In the genomic region with DNA sequence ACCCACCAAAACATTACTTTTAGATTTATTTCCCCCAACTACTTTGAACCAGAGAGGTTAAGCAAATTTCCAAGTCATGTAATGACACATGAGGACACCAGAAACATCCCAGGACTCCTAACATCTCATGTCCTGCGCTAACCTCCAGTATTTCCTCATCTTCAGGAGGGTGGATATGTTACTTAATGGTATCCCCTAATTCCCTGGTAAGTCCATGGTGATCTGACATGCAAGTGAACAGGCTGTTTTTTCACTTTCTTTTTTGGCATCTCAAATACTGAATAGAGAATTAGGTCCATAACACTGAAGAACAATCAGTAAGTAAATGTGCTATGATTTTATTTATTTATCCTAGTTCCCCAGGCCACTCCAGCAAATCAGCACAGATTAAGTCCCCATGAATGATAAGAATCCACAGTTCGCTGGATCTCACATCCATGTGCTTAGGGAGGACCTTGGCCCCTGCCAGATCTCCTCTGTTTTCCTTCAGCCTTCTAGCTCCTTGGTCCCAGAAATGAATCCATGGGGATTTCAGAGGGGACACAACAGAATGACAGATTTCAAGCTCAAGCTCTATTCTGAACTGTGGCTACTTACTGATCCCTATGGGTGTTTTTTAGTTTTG, we compare ENCODE assay signal across 16 cellular contexts.
DNase-seq lines count a peak whose midpoint lies in the region; ATAC-seq and TF ChIP-seq lines count a peak whose summit lies in the region.
"Had no signal": no experiment of that assay in that cellular context is flagged by ENCODE, and none has a peak within 500 bp of the region (broad histone marks: within the 10 kb centered on the region; RNA-seq: fewer than 3 reads in every experiment).

No MANE protein-coding gene starts in this region.

- H3K27ac Mint-ChIP-seq in mesothelial cell of epicardium: peak overlapping the region; percentile 55
- H3K27ac Mint-ChIP-seq: CD14-positive monocyte; CD8-positive, alpha-beta T cell had no signal

- TF ChIP-seq CTCF in mesothelial cell of epicardium (IDR thresholded peaks at IDR 0.05; ENCODE audit: unreplicated experiment) (no peak), tibial artery (IDR thresholded peaks at IDR 0.05) (no peak)

- no peaks in the 10 kb centered on the region for H3K9me3 Mint-ChIP-seq in mesothelial cell of epicardium
- H3K9me3 Mint-ChIP-seq: CD8-positive, alpha-beta T cell; H9 had no signal

- ATAC-seq in left cardiac atrium: peak; percentile 23 to 58
- ATAC-seq: CD8-positive, alpha-beta T cell had no signal

- no peaks in the 10 kb centered on the region for H3K9me3 ChIP-seq in tibial artery

- peaks cover 6% of the 10 kb centered on the region for H3K4me1 Mint-ChIP-seq in mesothelial cell of epicardium

- H3K4me3 Mint-ChIP-seq in mesothelial cell of epicardium: no peak overlapping the region
- H3K4me3 Mint-ChIP-seq: CD14-positive monocyte; CD8-positive, alpha-beta T cell; H9 had no signal

- no peaks in the 10 kb centered on the region for H3K36me3 Mint-ChIP-seq in mesothelial cell of epicardium
- H3K36me3 Mint-ChIP-seq: CD14-positive monocyte; CD8-positive, alpha-beta T cell had no signal

- no peaks in the 10 kb centered on the region for H3K4me1 ChIP-seq in tibial artery

- H3K36me3 ChIP-seq in tibial artery: no peaks in the 10 kb centered on the region

- no peaks in the 10 kb centered on the region for H3K27me3 ChIP-seq in tibial artery

- H3K4me3 ChIP-seq in tibial artery: no peak overlapping the region

- H3K27me3 Mint-ChIP-seq in mesothelial cell of epicardium (ENCODE audit: low read depth): peaks cover 13% of the 10 kb centered on the region

- intact Hi-C loops in left cardiac atrium (cut with DNase I): no loop called here
- intact Hi-C loops in cardiac septum (cut with DNase I): no loop called here
- intact Hi-C loops in tibial artery (cut with DNase I; ENCODE audit: low total_unique reads): no loop called here

- H3K27ac ChIP-seq in tibial artery: no peak overlapping the region
- H3K27ac ChIP-seq: 22Rv1 had no signal

- DNase-seq in NCI-H82 (lab: John Stamatoyannopoulos, UW) (peak; percentile 12), NCI-H82 treated with DMSO at 0.1 percent for 48 hours (lab: John Stamatoyannopoulos, UW; ENCODE audit: unreplicated experiment) (no peak), left cardiac atrium (no peak), cardiac septum (ENCODE audit: low spot score) (no peak), mesothelial cell of epicardium (ENCODE audit: low spot score in 2 of 2, unreplicated experiment in 2 of 2) (no peak), tibial artery (no peak)
- DNase-seq in central memory CD4-positive, alpha-beta T cell: no peak
- DNase-seq: CD8-positive, alpha-beta T cell; COR-L47; DMS153; DMS79 treated with DMSO at 0.1 percent for 48 hours; EL; GOT3; H9 had no signal
